In genomic region chr6:34182751-34183531, GRCh38 we compare ENCODE assay signal across 9 cellular contexts. TPM values are rescaled to one million over a fixed set of nuclear protein-coding genes. Genes with fewer than 3 reads are reported as not detected.
A peak's percentile ranks its signal among the peaks of the same experiment; 100 is the strongest.
DNase-seq lines count a peak whose midpoint lies in the region; TF ChIP-seq lines count a peak whose summit lies in the region.
"Had no signal": no experiment of that assay in that cellular context is flagged by ENCODE, and none has a peak within 500 bp of the region (broad histone marks: within the 10 kb centered on the region; RNA-seq: fewer than 3 reads in every experiment).

No MANE protein-coding gene starts in this region.

- intact Hi-C loops in breast epithelium (cut with DNase I; ENCODE audit: low total_unique reads) = no loop called here

- no peak overlapping the region for H3K27ac ChIP-seq in breast epithelium

- POLR2A ChIA-PET in GM10248 (lab: Yijun Ruan, JAX) = no interaction called here

- H3K9me3 ChIP-seq in breast epithelium = no peaks in the 10 kb centered on the region

- H3K27me3 ChIP-seq in breast epithelium = no peaks in the 10 kb centered on the region

- H3K4me1 ChIP-seq in breast epithelium = no peaks in the 10 kb centered on the region

- no peak for TF ChIP-seq POLR2A in breast epithelium (IDR thresholded peaks at IDR 0.05)

- H3K4me3 ChIP-seq in breast epithelium = no peak overlapping the region

- H3K36me3 ChIP-seq in breast epithelium = no peaks in the 10 kb centered on the region

- CTCF ChIA-PET in GM10248 (lab: Yijun Ruan, JAX) = interaction anchor here (0.8 to 3.7 kb wide), 4 partner anchors 12 to 232 kb away, joined by 3 to 21 read pairs (median 4); no protein-coding TSS in a partner anchor

- TF ChIP-seq CTCF in GM10248 (IDR thresholded peaks at IDR 0.05; ENCODE audit: control extremely low read depth, extremely low read depth, low read depth, missing control alignments) (no peak), breast epithelium (IDR thresholded peaks at IDR 0.05) (no peak)

- peak; percentile 68 for DNase-seq in GM10248 (ENCODE audit: extremely low spot score)
- peak; percentile 26 for DNase-seq in RPMI7951 (ENCODE audit: low read depth)
- DNase-seq in activated effector memory CD4-positive, alpha-beta T cell treated with Interleukin-2 at 50 U/mL for 16 hours = peak; percentile 59
- DNase-seq in stimulated activated CD4-positive, alpha-beta T cell treated with anti-CD3 and anti-CD28 coated beads, Interleukin-12 subunit alpha, Interleukin-12 subunit beta, amount 100 ng/mL, for 48 hours (ENCODE audit: low read depth in 2 of 3, low spot score in 1 of 3) = peak; percentile 46 to 68 (median 52)
- no peak for DNase-seq in SHP77 (lab: John Stamatoyannopoulos, UW)
- DNase-seq in foreskin melanocyte = no peak
- no peak for DNase-seq in NCI-H2029 treated with DMSO at 0.1 percent for 48 hours (lab: John Stamatoyannopoulos, UW)
- no peak for DNase-seq in breast epithelium (ENCODE audit: low spot score in 2 of 2)

RNA-seq across cellular contexts. Expression of gene GRM4, which starts 37.1 kb away (rescaled TPM):
- total RNA-seq in RPMI7951 (2014; rRNA removed; shearing (Covaris generic)) = not detected in 2 replicates
- not detected for total RNA-seq in breast epithelium
- total RNA-seq: subcutaneous adipose tissue had no signal

RNA-seq across cellular contexts. Expression of gene HMGA1, which starts 53.7 kb away (rescaled TPM):
- total RNA-seq in RPMI7951 (2014; rRNA removed; shearing (Covaris generic)) = 361 and 398 TPM in 2 replicates
- total RNA-seq in breast epithelium = 10 to 100 TPM; 10.9 to 20.9 (median 12.8) TPM

Comparison
In these comparisons a context has a peak if more than half of its experiments do, and no peak if none do; other contexts are left out.
1. DNase-seq: peak in GM10248 (single experiment), RPMI7951 (single experiment), activated effector memory CD4-positive, alpha-beta T cell treated with Interleukin-2 at 50 U/mL for 16 hours (single experiment) and stimulated activated CD4-positive, alpha-beta T cell treated with anti-CD3 and anti-CD28 coated beads, Interleukin-12 subunit alpha, Interleukin-12 subunit beta, amount 100 ng/mL, for 48 hours (3 of 3); none in SHP77 (0 of 2), foreskin melanocyte (single experiment), NCI-H2029 treated with DMSO at 0.1 percent for 48 hours (single experiment) and breast epithelium (0 of 2).
2. RNA of gene HMGA1, which starts 53.7 kb away (total RNA-seq): 361 to 398 TPM in RPMI7951; 10.9 to 20.9 TPM in breast epithelium; every median in the first group is over 10 times any median in the second.